In the genomic region with DNA sequence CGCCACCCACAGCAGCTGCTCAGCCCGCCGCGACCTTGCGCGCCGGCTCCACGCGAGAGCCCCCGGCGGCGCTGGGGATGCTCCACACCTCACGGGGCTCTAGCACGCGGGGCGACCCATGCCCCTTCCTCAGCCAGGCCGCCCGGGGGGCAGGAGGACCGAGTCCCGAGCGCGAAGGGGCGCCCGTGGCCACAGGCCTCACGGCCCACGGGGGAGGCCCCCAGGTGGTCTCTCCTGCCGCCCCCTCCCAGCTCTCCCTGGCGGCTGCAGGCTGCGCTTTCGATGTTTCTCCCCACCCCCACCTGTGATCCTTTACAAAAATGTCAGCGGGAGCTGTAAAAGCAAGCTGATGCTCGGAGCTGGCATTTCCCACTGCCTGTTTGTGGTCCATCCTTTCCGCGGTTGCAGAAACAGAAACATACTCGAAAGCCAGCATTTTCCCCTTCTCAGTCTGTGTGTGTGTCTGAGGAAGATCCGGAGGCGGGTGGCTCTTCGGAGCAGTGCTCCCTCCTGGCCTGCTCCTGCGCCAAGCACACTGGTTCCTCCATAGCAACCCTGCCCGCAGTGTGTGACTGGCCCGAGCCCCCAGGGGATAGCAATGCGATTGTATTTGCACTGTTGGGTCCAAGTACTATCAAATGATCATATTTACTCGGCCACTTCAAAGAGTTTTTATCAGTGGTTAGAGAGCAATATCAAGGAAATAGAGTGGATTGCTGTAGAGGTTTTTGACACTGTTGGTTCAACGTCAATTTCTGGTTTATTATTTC, we compare ENCODE assay signal across 1 cellular context.
TF ChIP-seq lines count a peak whose summit lies in the region.

No MANE protein-coding gene starts in this region.

TF ChIP-seq in H1, 55 proteins besides CTCF, POLR2A, EP300 and RAD21:
- TF ChIP-seq PHF8 (conservative IDR thresholded peaks at IDR 0.05; ENCODE audit: low read depth, low read length) (0 out of 2 replicates have a peak, but pooled peaks have one; percentile 18), TAF7 (optimal IDR thresholded peaks at IDR 0.05; ENCODE audit: borderline replicate concordance, low read depth, low read length) (no peak), TBP (IDR thresholded peaks at IDR 0.05; ENCODE audit: low read depth, low read length) (no peak), SAP30 (IDR thresholded peaks at IDR 0.05; ENCODE audit: insufficient read depth, insufficient replicate concordance, low read length) (no peak), BACH1 (IDR thresholded peaks at IDR 0.05; ENCODE audit: low read length) (no peak; the same call in 1 of the 2 replicates), TCF12 (IDR thresholded peaks at IDR 0.05; ENCODE audit: low read depth, low read length) (no peak), ZNF274 (IDR thresholded peaks at IDR 0.05; ENCODE audit: borderline replicate concordance, extremely low read depth, low read length) (no peak), SUZ12 (IDR thresholded peaks at IDR 0.05; ENCODE audit: low read length) (no peak), SRF (IDR thresholded peaks at IDR 0.05; ENCODE audit: low read depth, low read length) (no peak), CEBPB (IDR thresholded peaks at IDR 0.05; ENCODE audit: low read depth, low read length) (no peak), BCL11A (IDR thresholded peaks at IDR 0.05; ENCODE audit: low read depth in 2 of 2, low read length in 2 of 2) (no peak), KDM1A (IDR thresholded peaks at IDR 0.05; ENCODE audit: borderline replicate concordance, low read length) (no peak; the same call in 1 of the 2 replicates), KDM4A (IDR thresholded peaks at IDR 0.05; ENCODE audit: low read depth, low read length, severe bottlenecking) (peak; percentile 68), RXRA (IDR thresholded peaks at IDR 0.05; ENCODE audit: insufficient read depth, low read depth, low read length) (no peak), RBBP5 (IDR thresholded peaks at IDR 0.05; ENCODE audit: borderline replicate concordance, low read depth, low read length) (0 out of 2 replicates have a peak, but pooled peaks have one; percentile 26)
- TF ChIP-seq, protein P1, sequence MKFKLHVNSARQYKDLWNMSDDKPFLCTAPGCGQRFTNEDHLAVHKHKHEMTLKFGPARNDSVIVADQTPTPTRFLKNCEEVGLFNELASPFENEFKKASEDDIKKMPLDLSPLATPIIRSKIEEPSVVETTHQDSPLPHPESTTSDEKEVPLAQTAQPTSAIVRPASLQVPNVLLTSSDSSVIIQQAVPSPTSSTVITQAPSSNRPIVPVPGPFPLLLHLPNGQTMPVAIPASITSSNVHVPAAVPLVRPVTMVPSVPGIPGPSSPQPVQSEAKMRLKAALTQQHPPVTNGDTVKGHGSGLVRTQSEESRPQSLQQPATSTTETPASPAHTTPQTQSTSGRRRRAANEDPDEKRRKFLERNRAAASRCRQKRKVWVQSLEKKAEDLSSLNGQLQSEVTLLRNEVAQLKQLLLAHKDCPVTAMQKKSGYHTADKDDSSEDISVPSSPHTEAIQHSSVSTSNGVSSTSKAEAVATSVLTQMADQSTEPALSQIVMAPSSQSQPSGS (IDR thresholded peaks at IDR 0.05; ENCODE audit: low read length) = 0 out of 2 replicates have a peak, but pooled peaks have one; percentile 25
